Comparison of ENCODE assay signal across 11 cellular contexts in the genomic region with DNA sequence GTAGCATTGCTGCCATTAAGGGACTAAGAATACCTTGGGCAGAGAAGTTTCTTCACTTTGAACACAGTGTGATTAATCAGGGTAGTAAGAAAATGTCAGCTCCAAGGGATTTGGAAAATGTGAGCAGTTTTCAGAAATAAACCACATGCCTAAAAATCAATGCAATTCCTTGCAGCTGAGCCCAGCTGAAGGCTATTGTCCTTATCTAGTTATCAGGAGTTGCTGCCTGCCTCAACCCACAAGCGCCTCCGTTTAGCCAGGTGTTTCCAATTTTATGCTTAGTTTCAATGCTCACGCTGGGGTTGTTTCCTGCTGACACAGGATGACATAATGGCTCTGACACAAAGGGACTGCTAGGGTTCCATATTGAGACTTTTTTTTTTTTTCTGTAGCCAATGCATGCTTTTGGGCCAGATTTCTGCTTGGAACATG.
A peak's percentile ranks its signal among the peaks of the same experiment; 100 is the strongest.
DNase-seq lines count a peak whose midpoint lies in the region; ATAC-seq and TF ChIP-seq lines count a peak whose summit lies in the region.
"Had no signal": no experiment of that assay in that cellular context is flagged by ENCODE, and none has a peak within 500 bp of the region (broad histone marks: within the 10 kb centered on the region; RNA-seq: fewer than 3 reads in every experiment).

No MANE protein-coding gene starts in this region.

- H3K27me3 ChIP-seq in naive thymus-derived CD4-positive, alpha-beta T cell (ENCODE audit: control insufficient read depth in 2 of 2, insufficient read depth in 2 of 2, low read length in 2 of 2): no peaks in the 10 kb centered on the region
- H3K27me3 ChIP-seq: adrenal gland had no signal

- DNase-seq in activated naive CD8-positive, alpha-beta T cell treated with anti-CD3 and anti-CD28 coated beads, Interleukin-2, amount 50 U/mL, for 24 hours: no peak
- DNase-seq in activated naive CD8-positive, alpha-beta T cell treated with anti-CD3 and anti-CD28 coated beads for 36 hours: no peak
- DNase-seq in NCI-H2107 treated with DMSO at 0.1 percent for 48 hours (lab: John Stamatoyannopoulos, UW; ENCODE audit: unreplicated experiment): peak; percentile 69
- peak; percentile 55 for DNase-seq in fibroblast of mammary gland (ENCODE audit: low read depth)
- DNase-seq in substantia nigra (lab: John Stamatoyannopoulos, UW): no peak
- DNase-seq in NCI-H526 treated with DMSO at 0.1 percent for 48 hours (lab: John Stamatoyannopoulos, UW): no peak
- no peak for DNase-seq in GM19240 (ENCODE audit: insufficient read length, low spot score)
- no peak for DNase-seq in naive thymus-derived CD4-positive, alpha-beta T cell
- DNase-seq: CD8-positive, alpha-beta memory T cell had no signal

- H3K9me3 ChIP-seq in naive thymus-derived CD4-positive, alpha-beta T cell (ENCODE audit: control insufficient read depth in 2 of 3, low read length in 3 of 3): no peaks in the 10 kb centered on the region
- H3K9me3 ChIP-seq: adrenal gland had no signal

- H3K36me3 ChIP-seq in naive thymus-derived CD4-positive, alpha-beta T cell (ENCODE audit: control insufficient read depth in 2 of 3, insufficient read depth in 3 of 3, low read length in 3 of 3): no peaks in the 10 kb centered on the region
- H3K36me3 ChIP-seq: adrenal gland had no signal

- ATAC-seq in activated naive CD8-positive, alpha-beta T cell treated with anti-CD3 and anti-CD28 coated beads, Interleukin-2, amount 50 U/mL, for 24 hours: peak; percentile 49
- no peak for ATAC-seq in naive thymus-derived CD4-positive, alpha-beta T cell

- intact Hi-C loops in naive thymus-derived CD4-positive, alpha-beta T cell (cut with micrococcal nuclease): no loop called here

- POLR2A ChIA-PET in naive thymus-derived CD4-positive, alpha-beta T cell (lab: Charles Lee): no interaction called here

- CTCF ChIA-PET in naive thymus-derived CD4-positive, alpha-beta T cell (lab: Charles Lee): no interaction called here

- peak overlapping the region; percentile 51 for H3K27ac ChIP-seq in substantia nigra (ENCODE audit: low read depth, low read length, poor library complexity, severe bottlenecking)
- H3K27ac ChIP-seq in naive thymus-derived CD4-positive, alpha-beta T cell (ENCODE audit: low read depth, low read length): no peak overlapping the region

- H3K4me3 ChIP-seq in fibroblast of mammary gland (ENCODE audit: control insufficient read depth, low read depth, low read length): no peak overlapping the region
- no peak overlapping the region for H3K4me3 ChIP-seq in naive thymus-derived CD4-positive, alpha-beta T cell (ENCODE audit: low read length)
- H3K4me3 ChIP-seq: adrenal gland had no signal

- TF ChIP-seq CTCF in fibroblast of mammary gland (conservative IDR thresholded peaks at IDR 0.05; ENCODE audit: control insufficient read depth, insufficient read depth, low read depth, low read length): no peak

- H3K4me3 Mint-ChIP-seq in activated naive CD8-positive, alpha-beta T cell treated with anti-CD3 and anti-CD28 coated beads, Interleukin-2, amount 50 U/mL, for 24 hours: no peak overlapping the region
- H3K4me3 Mint-ChIP-seq in activated naive CD8-positive, alpha-beta T cell treated with anti-CD3 and anti-CD28 coated beads for 36 hours: no peak overlapping the region
- no peak overlapping the region for H3K4me3 Mint-ChIP-seq in naive thymus-derived CD4-positive, alpha-beta T cell
- H3K4me3 Mint-ChIP-seq: CD8-positive, alpha-beta memory T cell; T-helper 1 cell treated with Interleukin-12 subunit alpha and Interleukin-12 subunit beta and Interleukin-4 antibody, amounts not matched to agents 30 μg/mL and 1 μg/mL, for 36 hours had no signal

- H3K4me1 ChIP-seq in naive thymus-derived CD4-positive, alpha-beta T cell (ENCODE audit: control insufficient read depth in 2 of 2, insufficient read depth in 2 of 2, low read length in 2 of 2): no peaks in the 10 kb centered on the region
- H3K4me1 ChIP-seq: adrenal gland had no signal

- no peaks in the 10 kb centered on the region for H3K27me3 Mint-ChIP-seq in activated naive CD8-positive, alpha-beta T cell treated with anti-CD3 and anti-CD28 coated beads, Interleukin-2, amount 50 U/mL, for 24 hours
- no peaks in the 10 kb centered on the region for H3K27me3 Mint-ChIP-seq in activated naive CD8-positive, alpha-beta T cell treated with anti-CD3 and anti-CD28 coated beads for 36 hours
- no peaks in the 10 kb centered on the region for H3K27me3 Mint-ChIP-seq in naive thymus-derived CD4-positive, alpha-beta T cell
- H3K27me3 Mint-ChIP-seq: CD8-positive, alpha-beta memory T cell had no signal

- H3K4me1 Mint-ChIP-seq in activated naive CD8-positive, alpha-beta T cell treated with anti-CD3 and anti-CD28 coated beads, Interleukin-2, amount 50 U/mL, for 24 hours: peaks cover 5% of the 10 kb centered on the region
- no peaks in the 10 kb centered on the region for H3K4me1 Mint-ChIP-seq in activated naive CD8-positive, alpha-beta T cell treated with anti-CD3 and anti-CD28 coated beads for 36 hours
- H3K4me1 Mint-ChIP-seq in naive thymus-derived CD4-positive, alpha-beta T cell: peaks cover 4 to 24% (median 7%) of the 10 kb centered on the region in 7 donors

- no peaks in the 10 kb centered on the region for H3K36me3 Mint-ChIP-seq in activated naive CD8-positive, alpha-beta T cell treated with anti-CD3 and anti-CD28 coated beads, Interleukin-2, amount 50 U/mL, for 24 hours (ENCODE audit: low read depth)
- no peaks in the 10 kb centered on the region for H3K36me3 Mint-ChIP-seq in activated naive CD8-positive, alpha-beta T cell treated with anti-CD3 and anti-CD28 coated beads for 36 hours
- H3K36me3 Mint-ChIP-seq in naive thymus-derived CD4-positive, alpha-beta T cell: peaks cover 7 to 63% (median 32%) of the 10 kb centered on the region in 5 donors

- H3K27ac Mint-ChIP-seq in activated naive CD8-positive, alpha-beta T cell treated with anti-CD3 and anti-CD28 coated beads, Interleukin-2, amount 50 U/mL, for 24 hours: no peak overlapping the region
- H3K27ac Mint-ChIP-seq in activated naive CD8-positive, alpha-beta T cell treated with anti-CD3 and anti-CD28 coated beads for 36 hours: no peak overlapping the region
- H3K27ac Mint-ChIP-seq in naive thymus-derived CD4-positive, alpha-beta T cell: no peak overlapping the region
- H3K27ac Mint-ChIP-seq: CD8-positive, alpha-beta memory T cell; T-helper 1 cell treated with Interleukin-12 subunit alpha and Interleukin-12 subunit beta and Interleukin-4 antibody, amounts not matched to agents 30 μg/mL and 1 μg/mL, for 36 hours had no signal

- H3K9me3 Mint-ChIP-seq in activated naive CD8-positive, alpha-beta T cell treated with anti-CD3 and anti-CD28 coated beads, Interleukin-2, amount 50 U/mL, for 24 hours: peaks cover 8% of the 10 kb centered on the region
- H3K9me3 Mint-ChIP-seq in activated naive CD8-positive, alpha-beta T cell treated with anti-CD3 and anti-CD28 coated beads for 36 hours: no peaks in the 10 kb centered on the region
- peaks cover 0 to 15% (median 6%) of the 10 kb centered on the region in 11 donors for H3K9me3 Mint-ChIP-seq in naive thymus-derived CD4-positive, alpha-beta T cell

Comparison
In these comparisons a context has a peak if more than half of its experiments do, and no peak if none do; other contexts are left out.
1. DNase-seq: peak in NCI-H2107 treated with DMSO at 0.1 percent for 48 hours (single experiment) and fibroblast of mammary gland (single experiment); none in activated naive CD8-positive, alpha-beta T cell treated with anti-CD3 and anti-CD28 coated beads, Interleukin-2, amount 50 U/mL, for 24 hours (single experiment), activated naive CD8-positive, alpha-beta T cell treated with anti-CD3 and anti-CD28 coated beads for 36 hours (single experiment), substantia nigra (0 of 49), NCI-H526 treated with DMSO at 0.1 percent for 48 hours (single experiment), GM19240 (single experiment) and naive thymus-derived CD4-positive, alpha-beta T cell (0 of 9).